8 cellular contexts compared by ENCODE assay signal in genomic region chr9:136327313-136327971, GRCh38. TPM values are rescaled to one million over a fixed set of nuclear protein-coding genes. Genes with fewer than 3 reads are reported as not detected.
DNase-seq lines count a peak whose midpoint lies in the region; ATAC-seq and TF ChIP-seq lines count a peak whose summit lies in the region.

A gene with protein sequence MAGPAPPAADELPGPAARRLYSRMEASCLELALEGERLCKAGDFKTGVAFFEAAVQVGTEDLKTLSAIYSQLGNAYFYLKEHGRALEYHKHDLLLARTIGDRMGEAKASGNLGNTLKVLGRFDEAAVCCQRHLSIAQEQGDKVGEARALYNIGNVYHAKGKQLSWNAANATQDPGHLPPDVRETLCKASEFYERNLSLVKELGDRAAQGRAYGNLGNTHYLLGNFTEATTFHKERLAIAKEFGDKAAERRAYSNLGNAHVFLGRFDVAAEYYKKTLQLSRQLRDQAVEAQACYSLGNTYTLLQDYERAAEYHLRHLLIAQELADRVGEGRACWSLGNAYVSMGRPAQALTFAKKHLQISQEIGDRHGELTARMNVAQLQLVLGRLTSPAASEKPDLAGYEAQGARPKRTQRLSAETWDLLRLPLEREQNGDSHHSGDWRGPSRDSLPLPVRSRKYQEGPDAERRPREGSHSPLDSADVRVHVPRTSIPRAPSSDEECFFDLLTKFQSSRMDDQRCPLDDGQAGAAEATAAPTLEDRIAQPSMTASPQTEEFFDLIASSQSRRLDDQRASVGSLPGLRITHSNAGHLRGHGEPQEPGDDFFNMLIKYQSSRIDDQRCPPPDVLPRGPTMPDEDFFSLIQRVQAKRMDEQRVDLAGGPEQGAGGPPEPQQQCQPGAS (plus strand): TSS chr9:136327539. CDS start chr9:136327696, 157 bp downstream.

- H3K27ac ChIP-seq in esophagus squamous epithelium (peak within 1 kb of the TSS; percentile 66 to 87 (median 76)), muscle layer of colon (ENCODE audit: low read depth, low read length) (peak within 1 kb of the TSS; percentile 39), thoracic aorta (peak within 1 kb of the TSS; percentile 67 to 73)

- intact Hi-C loops in esophagus squamous epithelium (cut with DNase I): no loop called here

- H3K36me3 ChIP-seq in esophagus squamous epithelium: no peaks in the 10 kb centered on the region
- no peaks in the 10 kb centered on the region for H3K36me3 ChIP-seq in muscle layer of colon (ENCODE audit: insufficient read depth, low read length)
- H3K36me3 ChIP-seq in thoracic aorta: no peaks in the 10 kb centered on the region

- peaks cover 17 to 63% (median 22%) of the 10 kb centered on the region in 3 donors for H3K4me1 ChIP-seq in esophagus squamous epithelium
- peaks cover 24% of the 10 kb centered on the region for H3K4me1 ChIP-seq in muscle layer of colon (ENCODE audit: insufficient read depth, low read length)
- peaks cover 24 to 36% of the 10 kb centered on the region in 2 donors for H3K4me1 ChIP-seq in thoracic aorta (ENCODE audit: control insufficient read depth in 1 of 2, low read depth in 2 of 2)

- DNase-seq in CD1c-positive myeloid dendritic cell (ENCODE audit: extremely low spot score): peak; percentile 57
- DNase-seq in M059J (ENCODE audit: low read depth): peak; percentile 38
- DNase-seq in activated T-cell treated with anti-CD3 and anti-CD28 coated beads, Interleukin-2, amount 50 U/mL, for 48 hours: peak; percentile 49 to 56
- no peak for DNase-seq in esophagus squamous epithelium (lab: John Stamatoyannopoulos, UW)
- no peak for DNase-seq in thoracic aorta (ENCODE audit: low spot score)

- H3K9ac ChIP-seq in muscle layer of colon (ENCODE audit: low read length): peak within 1 kb of the TSS; percentile 77

- TF ChIP-seq CTCF in esophagus squamous epithelium (IDR thresholded peaks at IDR 0.05) (peak in 1 of 6 experiments; percentile 10), thoracic aorta (IDR thresholded peaks at IDR 0.05) (no peak)

- WGBS in esophagus squamous epithelium, 2 donors: no CpG with 5 or more reads among the region's 88 CpGs

- peaks cover 0 to 39% (median 0%) of the 10 kb centered on the region in 4 donors for H3K27me3 ChIP-seq in esophagus squamous epithelium
- H3K27me3 ChIP-seq in muscle layer of colon (ENCODE audit: control insufficient read depth in 1 of 2, insufficient read depth in 2 of 2, low read length in 2 of 2): no peaks in the 10 kb centered on the region
- no peaks in the 10 kb centered on the region for H3K27me3 ChIP-seq in thoracic aorta (replicated peaks; ENCODE audit: insufficient read depth)

- ATAC-seq in thoracic aorta (ENCODE audit: insufficient number of reproducible peaks, low FRiP score, low read depth): peak; percentile 66
- ATAC-seq in GM18502 (IDR thresholded peaks at IDR 0.05; ENCODE audit: poor library complexity, unreplicated experiment): no peak
- ATAC-seq in HG02885 (IDR thresholded peaks at IDR 0.05; ENCODE audit: poor library complexity, unreplicated experiment): no peak

- no peaks in the 10 kb centered on the region for H3K9me3 ChIP-seq in esophagus squamous epithelium
- H3K9me3 ChIP-seq in muscle layer of colon (ENCODE audit: low read length): no peaks in the 10 kb centered on the region
- H3K9me3 ChIP-seq in thoracic aorta: no peaks in the 10 kb centered on the region

- H3K4me3 ChIP-seq in esophagus squamous epithelium (peak within 1 kb of the TSS; percentile 39 to 79 (median 57)), muscle layer of colon (ENCODE audit: low read depth in 1 of 2, low read length in 2 of 2) (peak within 1 kb of the TSS; percentile 51 to 79), thoracic aorta (peak within 1 kb of the TSS; percentile 68)

- TF ChIP-seq POLR2A in esophagus squamous epithelium (IDR thresholded peaks at IDR 0.05): peak in 2 of 4 donors; percentile 10 to 40

RNA-seq across cellular contexts. Expression of the gene that starts here (rescaled TPM):
- 4.5 and 12.5 TPM in 2 replicates for total RNA-seq in M059J (2014; rRNA removed; shearing (Covaris generic))
- total RNA-seq in esophagus squamous epithelium (1 to 10 TPM in 3 of 4 donors, under 1 TPM in 1; 0.72 to 8.2 (median 1.9) TPM), thoracic aorta (10 to 100 TPM; 29.2 to 33.6 TPM)

Comparison
In these comparisons a context has a peak if more than half of its experiments do, and no peak if none do; other contexts are left out.
1. DNase-seq: peak in CD1c-positive myeloid dendritic cell (single experiment), M059J (single experiment) and activated T-cell treated with anti-CD3 and anti-CD28 coated beads, Interleukin-2, amount 50 U/mL, for 48 hours (2 of 2); none in esophagus squamous epithelium (single experiment) and thoracic aorta (single experiment).
2. Peak in every context shown above with its lines, with median percentiles within 50 percentile points of each other: H3K27ac ChIP-seq and H3K4me3 ChIP-seq.